ENCODE assay signal across 29 cellular contexts in the genomic region with DNA sequence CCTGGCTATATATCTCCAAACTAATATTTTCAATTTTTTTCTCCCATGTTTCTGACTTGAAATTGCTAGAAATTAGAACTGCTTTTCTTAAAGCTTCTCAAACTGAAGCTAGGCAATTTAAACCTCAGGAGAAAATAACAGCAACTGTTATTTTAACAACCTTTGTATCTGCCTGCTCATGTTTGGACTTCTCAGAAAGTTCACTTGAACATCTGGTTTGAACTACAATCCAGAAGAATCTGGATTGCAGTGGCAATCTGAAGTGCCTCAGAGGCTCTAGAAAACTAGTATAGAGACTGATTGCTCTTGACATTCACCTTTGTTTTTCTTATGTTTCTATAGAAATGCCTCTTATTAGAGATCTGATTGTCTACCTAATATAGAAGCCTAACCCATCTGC.
"Had no signal": no experiment of that assay in that cellular context is flagged by ENCODE, and none has a peak within 500 bp of the region (broad histone marks: within the 10 kb centered on the region; RNA-seq: fewer than 3 reads in every experiment).

No MANE protein-coding gene starts in this region.

- H3K4me3 ChIP-seq: breast epithelium, esophagus muscularis mucosa, gastrocnemius medialis, psoas muscle, smooth muscle cell, stomach, thyroid gland, upper lobe of left lung, vagina had no signal

- H3K79me2 ChIP-seq: parathyroid adenoma had no signal

- H3K4me1 ChIP-seq: breast epithelium, esophagus muscularis mucosa, gastrocnemius medialis, parathyroid adenoma, psoas muscle, stomach, thyroid gland, upper lobe of left lung, vagina had no signal

- H3K9me3 ChIP-seq: esophagus muscularis mucosa, gastrocnemius medialis, psoas muscle, stomach, thyroid gland, vagina had no signal

- H3K27me3 Mint-ChIP-seq: activated CD4-positive, alpha-beta memory T cell treated with anti-CD3 and anti-CD28 coated beads, Interleukin-2, amount 10 ng/mL, durations not matched to agents 7 days and 5 days; activated CD4-positive, alpha-beta T cell treated with anti-CD3 and anti-CD28 coated beads, Interleukin-2, amount 10 ng/mL, durations not matched to agents 7 days and 5 days; activated naive CD8-positive, alpha-beta T cell treated with anti-CD3 and anti-CD28 coated beads, Interleukin-2, amount 50 U/mL, for 24 hours; activated T-cell treated with anti-CD3 and anti-CD28 coated beads, Interleukin-2, amount 50 U/mL, for 24 hours had no signal

- FAIRE-seq: keratinocyte had no signal

- H3K27ac Mint-ChIP-seq: activated CD4-positive, alpha-beta memory T cell treated with anti-CD3 and anti-CD28 coated beads, Interleukin-2, amount 10 ng/mL, durations not matched to agents 7 days and 5 days; activated CD4-positive, alpha-beta T cell treated with anti-CD3 and anti-CD28 coated beads, Interleukin-2, amount 10 ng/mL, durations not matched to agents 7 days and 5 days; activated naive CD8-positive, alpha-beta T cell treated with anti-CD3 and anti-CD28 coated beads, Interleukin-2, amount 50 U/mL, for 24 hours; activated T-cell treated with anti-CD3 and anti-CD28 coated beads, Interleukin-2, amount 50 U/mL, for 24 hours had no signal

- DNase-seq: activated CD4-positive, alpha-beta memory T cell treated with anti-CD3 and anti-CD28 coated beads, Interleukin-2, amount 10 ng/mL, durations not matched to agents 7 days and 5 days; activated CD4-positive, alpha-beta T cell treated with anti-CD3 and anti-CD28 coated beads for 1 hour; activated CD4-positive, alpha-beta T cell treated with anti-CD3 and anti-CD28 coated beads, Interleukin-2, amount 10 ng/mL, durations not matched to agents 7 days and 5 days; activated CD8-positive, alpha-beta memory T cell treated with anti-CD3 and anti-CD28 coated beads, Interleukin-2, amount 50 U/mL, for 48 hours; activated gamma-delta T cell; activated naive CD4-positive, alpha-beta T cell treated with anti-CD3 and anti-CD28 coated beads, Interleukin-2, amount 50 U/mL, for 16 hours; activated naive CD8-positive, alpha-beta T cell treated with anti-CD3 and anti-CD28 coated beads, Interleukin-2, amount 50 U/mL, for 24 hours; activated T-cell treated with anti-CD3 and anti-CD28 coated beads, Interleukin-2, amount 50 U/mL, for 24 hours; central memory CD4-positive, alpha-beta T cell; gastrocnemius medialis; glutamatergic neuron; left cardiac atrium; mammary epithelial cell; occipital lobe; psoas muscle; stimulated activated CD4-positive, alpha-beta T cell treated with anti-CD3 and anti-CD28 coated beads, Interleukin-1b, Interleukin-23, amount 100 ng/mL, for 48 hours; stimulated activated CD4-positive, alpha-beta T cell treated with anti-CD3 and anti-CD28 coated beads, Interleukin-4, amount 100 ng/mL, for 4 hours; stimulated activated CD8-positive, alpha-beta memory T cell treated with anti-CD3 and anti-CD28 coated beads, Interleukin-4, amount 100 ng/mL, for 48 hours; stimulated activated naive B cell treated with anti-CD40 and anti-IgM and Interleukin-4, amounts not matched to agents 10 μg/mL and 1 μg/mL and 100 μg/mL, for 72 hours; stomach; thyroid gland; upper lobe of left lung had no signal

- H3K27me3 ChIP-seq: breast epithelium, esophagus muscularis mucosa, gastrocnemius medialis, stomach, thyroid gland, upper lobe of left lung, vagina had no signal

- H3K4me2 ChIP-seq: smooth muscle cell had no signal

- H3K27ac ChIP-seq: breast epithelium, esophagus muscularis mucosa, gastrocnemius medialis, parathyroid adenoma, psoas muscle, stomach, thyroid gland, upper lobe of left lung, vagina had no signal

- H3K4me1 Mint-ChIP-seq: stimulated activated naive B cell treated with anti-CD40 and anti-IgM and Interleukin-4, amounts not matched to agents 10 μg/mL and 1 μg/mL and 100 μg/mL, for 72 hours had no signal

- H3K4me3 Mint-ChIP-seq: activated CD4-positive, alpha-beta memory T cell treated with anti-CD3 and anti-CD28 coated beads, Interleukin-2, amount 10 ng/mL, durations not matched to agents 7 days and 5 days; activated CD4-positive, alpha-beta T cell treated with anti-CD3 and anti-CD28 coated beads, Interleukin-2, amount 10 ng/mL, durations not matched to agents 7 days and 5 days; activated naive CD8-positive, alpha-beta T cell treated with anti-CD3 and anti-CD28 coated beads, Interleukin-2, amount 50 U/mL, for 24 hours; activated T-cell treated with anti-CD3 and anti-CD28 coated beads, Interleukin-2, amount 50 U/mL, for 24 hours; neural crest cell; stimulated activated naive B cell treated with anti-CD40 and anti-IgM and Interleukin-4, amounts not matched to agents 10 μg/mL and 1 μg/mL and 100 μg/mL, for 72 hours had no signal

- H2AFZ ChIP-seq: parathyroid adenoma had no signal

- H3K9ac ChIP-seq: parathyroid adenoma had no signal

- H3K36me3 ChIP-seq: esophagus muscularis mucosa, gastrocnemius medialis, stomach, thyroid gland, upper lobe of left lung, vagina had no signal

- ATAC-seq: activated naive CD8-positive, alpha-beta T cell treated with anti-CD3 and anti-CD28 coated beads, Interleukin-2, amount 50 U/mL, for 24 hours; gastrocnemius medialis; left cardiac atrium; psoas muscle; stimulated activated naive B cell treated with anti-CD40 and anti-IgM and Interleukin-4, amounts not matched to agents 10 μg/mL and 1 μg/mL and 100 μg/mL, for 72 hours had no signal
